In genomic region chr7:99698867-99699730, GRCh38 we compare ENCODE assay signal across 16 cellular contexts. TPM values are rescaled to one million over a fixed set of nuclear protein-coding genes. Genes with fewer than 3 reads are reported as not detected.
A peak's percentile ranks its signal among the peaks of the same experiment; 100 is the strongest.
DNase-seq lines count a peak whose midpoint lies in the region; ATAC-seq, FAIRE-seq and TF ChIP-seq lines count a peak whose summit lies in the region.
"Not testable (repeated sequence)": the region's sequence is repeated elsewhere in the genome, so short reads cannot be mapped to it uniquely, and the experiment has no call there.
"Had no signal": no experiment of that assay in that cellular context is flagged by ENCODE, and none has a peak within 500 bp of the region (broad histone marks: within the 10 kb centered on the region; RNA-seq: fewer than 3 reads in every experiment).

No MANE protein-coding gene starts in this region.

- not testable (repeated sequence) for H2AFZ ChIP-seq in endothelial cell of umbilical vein (ENCODE audit: low read depth, low read length)

- TF ChIP-seq EP300 in stomach (IDR thresholded peaks at IDR 0.05), result not testable (repeated sequence)

- not testable (repeated sequence) for H3K36me3 Mint-ChIP-seq in WTC11

- WGBS in mesendoderm (ENCODE audit: extremely low coverage, insufficient coverage, low lambda C conversion rate), result no CpG with 5 or more reads among the region's 6 CpGs
- WGBS in stomach, 5 donors, result 23 to 31% (median 27%) methylated on average over 6 of the region's 6 CpGs

- H3K4me3 ChIP-seq in endothelial cell of umbilical vein (replicated peaks in 1 of 3; ENCODE audit: insufficient read depth in 1 of 3, low read depth in 1 of 3, low read length in 3 of 3); mesendoderm (ENCODE audit: low read length); stomach: not testable (repeated sequence)

- not testable (repeated sequence) for H3K79me1 ChIP-seq in mesendoderm (ENCODE audit: low read length)

- ATAC-seq in WTC11, result peak; percentile 67

- H3K9ac ChIP-seq in endothelial cell of umbilical vein (replicated peaks; ENCODE audit: extremely low read depth, insufficient read depth, low read length); mesendoderm (ENCODE audit: low read length): not testable (repeated sequence)

- peaks cover 6 to 15% of the 10 kb centered on the region in 2 experiments for H3K27me3 ChIP-seq in endothelial cell of umbilical vein (ENCODE audit: control insufficient read depth in 2 of 2, insufficient read depth in 2 of 2, low read length in 2 of 2)
- not testable (repeated sequence) for H3K27me3 ChIP-seq in mesendoderm (ENCODE audit: insufficient read depth, low read length, poor library complexity); stomach

- not testable (repeated sequence) for H4K5ac ChIP-seq in mesendoderm (ENCODE audit: low read length)

- CTCF ChIA-PET in WTC11 (lab: Charles Lee); endothelial cell of umbilical vein (lab: Charles Lee): not testable (repeated sequence)

- TF ChIP-seq CTCF in WTC11 (IDR thresholded peaks at IDR 0.05); endothelial cell of umbilical vein (IDR thresholded peaks at IDR 0.05; ENCODE audit: extremely low read depth in 1 of 2, insufficient read depth in 1 of 2, low read depth in 1 of 2, low read length in 2 of 2); stomach (IDR thresholded peaks at IDR 0.05): not testable (repeated sequence)

- TF ChIP-seq POLR2A in endothelial cell of umbilical vein (IDR thresholded peaks at IDR 0.05; ENCODE audit: low read depth, low read length); stomach (IDR thresholded peaks at IDR 0.05): not testable (repeated sequence)

- POLR2A ChIA-PET in WTC11 (lab: Charles Lee); endothelial cell of umbilical vein (lab: Charles Lee): not testable (repeated sequence)

- not testable (repeated sequence) for H3K27ac Mint-ChIP-seq in WTC11

- intact Hi-C loops in endothelial cell of umbilical vein (cut with micrococcal nuclease); stomach (cut with DNase I; ENCODE audit: low total_unique reads): not testable (repeated sequence)

- not testable (repeated sequence) for FAIRE-seq in endothelial cell of umbilical vein (lab: Jason Lieb, UNC)
- FAIRE-seq in islet of Langerhans (lab: Jason Lieb, UNC), result peak; percentile 90

- H3K4me2 ChIP-seq in endothelial cell of umbilical vein (ENCODE audit: insufficient read depth, low read length), result peak overlapping the region; percentile 24
- not testable (repeated sequence) for H3K4me2 ChIP-seq in mesendoderm (ENCODE audit: low read length)

- not testable (repeated sequence) for H3K9me3 ChIP-seq in endothelial cell of umbilical vein (replicated peaks; ENCODE audit: control insufficient read depth, insufficient read depth, low read length); stomach

- H3K79me2 ChIP-seq in endothelial cell of umbilical vein (ENCODE audit: control insufficient read depth, insufficient read depth, low read length); mesendoderm (ENCODE audit: control insufficient read depth, insufficient read depth, low read length): not testable (repeated sequence)

- H3K23ac ChIP-seq in mesendoderm (ENCODE audit: low read length), result not testable (repeated sequence)

- not testable (repeated sequence) for H3K9me3 Mint-ChIP-seq in WTC11

- H3K9me1 ChIP-seq in endothelial cell of umbilical vein (replicated peaks; ENCODE audit: control insufficient read depth, extremely low read depth, insufficient read depth, low read length), result not testable (repeated sequence)

- not testable (repeated sequence) for H3K4ac ChIP-seq in mesendoderm (ENCODE audit: low read depth, low read length)

- H3K27me3 Mint-ChIP-seq in WTC11 (ENCODE audit: low read depth), result not testable (repeated sequence)

- H3K4me1 ChIP-seq in endothelial cell of umbilical vein (ENCODE audit: control insufficient read depth, extremely low read depth, insufficient read depth, low read length); mesendoderm (ENCODE audit: control insufficient read depth, low read depth, low read length); stomach: not testable (repeated sequence)

- not testable (repeated sequence) for H4K20me1 ChIP-seq in endothelial cell of umbilical vein (replicated peaks; ENCODE audit: control insufficient read depth, extremely low read depth, insufficient read depth, low read length)

- not testable (repeated sequence) for H3K4me3 Mint-ChIP-seq in WTC11

- not testable (repeated sequence) for BruUV-seq in endothelial cell of umbilical vein (replicated peaks; lab: Mats Ljungman, UMichigan)

- H2BK15ac ChIP-seq in mesendoderm (replicated peaks; ENCODE audit: low read depth), result not testable (repeated sequence)

- not testable (repeated sequence) for H4K8ac ChIP-seq in mesendoderm (ENCODE audit: low read depth, low read length)

- not testable (repeated sequence) for H2BK5ac ChIP-seq in mesendoderm (ENCODE audit: low read length)

- not testable (repeated sequence) for H3K27ac ChIP-seq in endothelial cell of umbilical vein (ENCODE audit: insufficient read depth, low read depth, low read length); mesendoderm (ENCODE audit: low read depth, low read length)
- peak overlapping the region in 4 of 5 donors; percentile 8 to 71 (median 65) for H3K27ac ChIP-seq in stomach

- not testable (repeated sequence) for H2BK120ac ChIP-seq in mesendoderm (ENCODE audit: low read depth, low read length)

- H3K36me3 ChIP-seq in endothelial cell of umbilical vein (ENCODE audit: control insufficient read depth in 2 of 2, extremely low read depth in 1 of 2, insufficient read depth in 2 of 2, low read length in 2 of 2); mesendoderm (ENCODE audit: control insufficient read depth, insufficient read depth, low read length); stomach: not testable (repeated sequence)

- peak; percentile 28 for DNase-seq in EL
- DNase-seq in LoVo (ENCODE audit: low spot score), result peak; percentile 79
- DNase-seq in WTC11 (ENCODE audit: low spot score); endothelial cell of umbilical vein (ENCODE audit: low read depth, low spot score); stomach: not testable (repeated sequence)
- DNase-seq in mesendoderm, result peak; percentile 19

- not testable (repeated sequence) for H2AK5ac ChIP-seq in mesendoderm (ENCODE audit: low read length)

- not testable (repeated sequence) for H3K18ac ChIP-seq in mesendoderm (ENCODE audit: low read length)

- dilution Hi-C loops in endothelial cell of umbilical vein (cut with MboI; ENCODE audit: extremely low pct_ligation_motif_present, low sequenced_read_pairs), result not testable (repeated sequence)

- not testable (repeated sequence) for H3K56ac ChIP-seq in mesendoderm (ENCODE audit: low read length)

- peaks cover 18% of the 10 kb centered on the region for H3K4me1 Mint-ChIP-seq in WTC11

RNA-seq across cellular contexts. Expression of gene CYP3A5, which starts 19.3 kb away (rescaled TPM):
- total RNA-seq in WTC11 (2021) (0.39 to 0.78 TPM (median 0.76 TPM) in 3 replicates), endothelial cell of umbilical vein (not detected in 2 replicates), stomach (100 to 1,000 TPM in 4 of 5 donors, 10 to 100 TPM in 1; 45.2 to 538 (median 423) TPM)
- polyA plus RNA-seq in endothelial cell of umbilical vein (not detected in 2 replicates), stomach (10 to 100 TPM; 26.3 to 81.7 (median 44.5) TPM)
- not detected in 2 replicates for polyA plus RNA-seq in endothelial cell of umbilical vein (2011; cell fraction: cytosol; rRNA removed)
- not detected in 2 replicates for polyA plus RNA-seq in endothelial cell of umbilical vein (2011; cell fraction: nucleus; rRNA removed)
- polyA plus RNA-seq in endothelial cell of umbilical vein (2012), result 0.21 and 0.30 TPM in 2 replicates
- polyA minus RNA-seq in endothelial cell of umbilical vein, result not detected in 2 replicates
- not detected for polyA minus RNA-seq in endothelial cell of umbilical vein (2011; cell fraction: cytosol; rRNA and poly(A)+ RNA removed)
- polyA minus RNA-seq in endothelial cell of umbilical vein (2011; cell fraction: nucleus; rRNA and poly(A)+ RNA removed), result not detected in 2 replicates
- polyA plus RNA-seq in mesendoderm (2013, experiment 1 of 2), result 0.06 TPM
- 0.04 TPM for polyA plus RNA-seq in mesendoderm (2013, experiment 2 of 2)
- total RNA-seq: activated CD8-positive, alpha-beta T cell treated with anti-CD3 and anti-CD28 coated beads for 36 hours; activated T-helper 2 cell treated with anti-CD3 and anti-CD28 coated beads, Interferon-gamma antibody, Interleukin-2, Interleukin-4, amounts not matched to agents 10 μg/mL and 5 μg/mL and 100 μg/mL, durations not matched to agents 14 hours and 24 hours and 36 hours; glomerular endothelial cell had no signal

RNA-seq across cellular contexts. Expression of gene CYP3A7, which starts 35.9 kb away (rescaled TPM):
- total RNA-seq in WTC11 (2021), result not detected in 3 replicates
- total RNA-seq in endothelial cell of umbilical vein, result not detected in 2 replicates
- polyA plus RNA-seq in endothelial cell of umbilical vein, result not detected in 2 replicates
- polyA plus RNA-seq in endothelial cell of umbilical vein (2011; cell fraction: cytosol; rRNA removed), result not detected in 2 replicates
- polyA plus RNA-seq in endothelial cell of umbilical vein (2011; cell fraction: nucleus; rRNA removed), result not detected in 2 replicates
- polyA plus RNA-seq in endothelial cell of umbilical vein (2012), result not detected in 2 replicates
- polyA minus RNA-seq in endothelial cell of umbilical vein, result not detected in 2 replicates
- polyA minus RNA-seq in endothelial cell of umbilical vein (2011; cell fraction: cytosol; rRNA and poly(A)+ RNA removed), result not detected
- not detected in 2 replicates for polyA minus RNA-seq in endothelial cell of umbilical vein (2011; cell fraction: nucleus; rRNA and poly(A)+ RNA removed)
- polyA plus RNA-seq in mesendoderm (2013, experiment 1 of 2), result not detected
- not detected for polyA plus RNA-seq in mesendoderm (2013, experiment 2 of 2)
- total RNA-seq in stomach, result not detected
- not detected for polyA plus RNA-seq in stomach
- total RNA-seq: activated CD8-positive, alpha-beta T cell treated with anti-CD3 and anti-CD28 coated beads for 36 hours; activated T-helper 2 cell treated with anti-CD3 and anti-CD28 coated beads, Interferon-gamma antibody, Interleukin-2, Interleukin-4, amounts not matched to agents 10 μg/mL and 5 μg/mL and 100 μg/mL, durations not matched to agents 14 hours and 24 hours and 36 hours; cardiac muscle cell; glomerular endothelial cell; naive thymus-derived CD8-positive, alpha-beta T cell; occipital lobe; thyroid gland had no signal
- polyA plus RNA-seq: CD14-positive monocyte; naive thymus-derived CD8-positive, alpha-beta T cell; SK-N-SH had no signal

Comparison
In these comparisons a context has a peak if more than half of its experiments do, and no peak if none do; other contexts are left out.
1. RNA of gene CYP3A5, which starts 19.3 kb away (total RNA-seq): 45.2 to 538 TPM in stomach; 0.39 to 0.78 TPM in WTC11 and not detected in endothelial cell of umbilical vein; every median in the first group is over 10 times any median in the second.